1 cellular context compared by ENCODE assay signal in the genomic region with DNA sequence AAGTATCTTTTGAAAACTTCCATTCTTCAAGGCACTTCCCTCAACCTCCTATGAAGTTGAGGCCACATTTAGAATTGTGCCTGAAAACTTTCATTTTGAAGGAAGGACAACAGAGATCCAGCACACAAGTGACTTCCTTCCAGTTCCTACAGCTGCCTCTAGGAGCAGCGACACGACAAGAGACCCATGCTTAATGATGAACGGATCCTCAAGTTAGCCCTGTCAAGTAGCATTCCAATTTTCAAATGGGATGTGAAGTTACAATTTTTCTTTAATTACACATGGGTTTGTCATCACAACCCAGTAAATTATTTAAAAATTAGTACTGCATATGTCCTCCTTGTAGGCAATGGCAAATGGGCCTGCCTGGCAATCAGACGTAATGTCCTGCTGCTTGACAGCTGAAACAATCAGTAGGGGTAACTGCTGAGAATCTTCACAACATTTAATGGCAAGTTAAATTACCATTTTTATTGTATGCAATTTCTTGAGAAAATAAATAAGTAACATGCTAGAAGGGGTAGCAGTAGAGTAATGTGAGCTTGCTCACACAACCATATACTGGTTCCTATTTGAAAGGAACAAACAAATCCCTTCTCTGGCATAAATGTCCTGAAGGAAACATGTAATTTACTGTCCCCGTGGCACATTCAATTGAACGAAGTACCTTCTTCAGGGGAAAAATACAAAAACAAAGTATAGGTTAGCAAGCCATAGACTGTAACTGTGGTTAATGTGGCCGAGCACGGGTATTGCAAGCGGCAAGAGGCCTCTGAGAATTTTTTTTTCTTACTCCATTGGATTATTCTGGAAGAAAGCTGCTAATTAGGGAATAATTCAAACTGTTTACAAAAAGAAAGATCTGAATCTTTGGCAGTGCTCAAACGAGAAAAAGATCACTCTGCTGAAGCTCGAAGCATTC.
TF ChIP-seq lines count a peak whose summit lies in the region.

No MANE protein-coding gene starts in this region.

TF ChIP-seq in HCT116, 20 proteins besides CTCF, POLR2A, EP300 and RAD21 (continued from another document):
- TF ChIP-seq, protein P1, sequence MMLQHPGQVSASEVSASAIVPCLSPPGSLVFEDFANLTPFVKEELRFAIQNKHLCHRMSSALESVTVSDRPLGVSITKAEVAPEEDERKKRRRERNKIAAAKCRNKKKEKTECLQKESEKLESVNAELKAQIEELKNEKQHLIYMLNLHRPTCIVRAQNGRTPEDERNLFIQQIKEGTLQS (IDR thresholded peaks at IDR 0.05): no peak
- TF ChIP-seq, protein P2, sequence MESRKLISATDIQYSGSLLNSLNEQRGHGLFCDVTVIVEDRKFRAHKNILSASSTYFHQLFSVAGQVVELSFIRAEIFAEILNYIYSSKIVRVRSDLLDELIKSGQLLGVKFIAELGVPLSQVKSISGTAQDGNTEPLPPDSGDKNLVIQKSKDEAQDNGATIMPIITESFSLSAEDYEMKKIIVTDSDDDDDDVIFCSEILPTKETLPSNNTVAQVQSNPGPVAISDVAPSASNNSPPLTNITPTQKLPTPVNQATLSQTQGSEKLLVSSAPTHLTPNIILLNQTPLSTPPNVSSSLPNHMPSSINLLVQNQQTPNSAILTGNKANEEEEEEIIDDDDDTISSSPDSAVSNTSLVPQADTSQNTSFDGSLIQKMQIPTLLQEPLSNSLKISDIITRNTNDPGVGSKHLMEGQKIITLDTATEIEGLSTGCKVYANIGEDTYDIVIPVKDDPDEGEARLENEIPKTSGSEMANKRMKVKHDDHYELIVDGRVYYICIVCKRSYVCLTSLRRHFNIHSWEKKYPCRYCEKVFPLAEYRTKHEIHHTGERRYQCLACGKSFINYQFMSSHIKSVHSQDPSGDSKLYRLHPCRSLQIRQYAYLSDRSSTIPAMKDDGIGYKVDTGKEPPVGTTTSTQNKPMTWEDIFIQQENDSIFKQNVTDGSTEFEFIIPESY (IDR thresholded peaks at IDR 0.05; ENCODE audit: extremely low read depth, insufficient replicate concordance, low read length): no peak
- TF ChIP-seq EGR1 (IDR thresholded peaks at IDR 0.05; ENCODE audit: low read depth) (no peak), CBX3 (IDR thresholded peaks at IDR 0.05; ENCODE audit: low read depth) (no peak), EZH2 (IDR thresholded peaks at IDR 0.05) (no peak)
